2 cellular contexts compared by ENCODE assay signal in genomic region chr6:46062991-46063390, GRCh38.
TF ChIP-seq lines count a peak whose summit lies in the region.

No MANE protein-coding gene starts in this region.

TF ChIP-seq in liver, 16 proteins besides CTCF, POLR2A, EP300 and RAD21 (continued from another document):
- TF ChIP-seq YY1 (IDR thresholded peaks at IDR 0.05) (no peak), EGR1 (IDR thresholded peaks at IDR 0.05; ENCODE audit: low read depth in 2 of 2) (no peak), HNF4A (conservative IDR thresholded peaks at IDR 0.05) (no peak), GABPA (IDR thresholded peaks at IDR 0.05 in 1 of 2, conservative IDR thresholded peaks at IDR 0.05 in 1 of 2) (no peak), NR2F2 (IDR thresholded peaks at IDR 0.05) (no peak), RXRA (IDR thresholded peaks at IDR 0.05) (no peak), HNF4G (IDR thresholded peaks at IDR 0.05) (no peak), ZBTB33 (IDR thresholded peaks at IDR 0.05) (no peak), MAX (IDR thresholded peaks at IDR 0.05) (no peak), TAF1 (conservative IDR thresholded peaks at IDR 0.05) (no peak), JUND (IDR thresholded peaks at IDR 0.05) (no peak), SP1 (IDR thresholded peaks at IDR 0.05) (no peak), REST (IDR thresholded peaks at IDR 0.05) (no peak), FOXA1 (IDR thresholded peaks at IDR 0.05) (no peak)
TF ChIP-seq in liver: peak in this region for 0.

TF ChIP-seq in HepG2, 621 proteins besides CTCF, POLR2A, EP300 and RAD21 (continued from another document):
- no peak for TF ChIP-seq PRDM10 (CRISPR knock-in tag; IDR thresholded peaks at IDR 0.05; ENCODE audit: low read depth)
- no peak for TF ChIP-seq SMC3 (IDR thresholded peaks at IDR 0.05; ENCODE audit: low read length)
- no peak for TF ChIP-seq ZNF337 (CRISPR knock-in tag; IDR thresholded peaks at IDR 0.05; ENCODE audit: borderline replicate concordance, low read depth)
- no peak for TF ChIP-seq BORCS8-MEF2B (CRISPR knock-in tag; IDR thresholded peaks at IDR 0.05)
- TF ChIP-seq GLI4 (CRISPR knock-in tag; IDR thresholded peaks at IDR 0.05; ENCODE audit: borderline replicate concordance): no peak
- no peak for TF ChIP-seq STAT6 (CRISPR knock-in tag; IDR thresholded peaks at IDR 0.05; ENCODE audit: borderline replicate concordance)
- TF ChIP-seq KLF12 (CRISPR knock-in tag; IDR thresholded peaks at IDR 0.05; ENCODE audit: borderline replicate concordance): no peak
- TF ChIP-seq LBX2 (CRISPR knock-in tag; IDR thresholded peaks at IDR 0.05; ENCODE audit: borderline replicate concordance): no peak
- TF ChIP-seq TRIM24 (CRISPR knock-in tag; IDR thresholded peaks at IDR 0.05): no peak
- TF ChIP-seq HINFP (CRISPR knock-in tag; IDR thresholded peaks at IDR 0.05; ENCODE audit: low read depth): no peak
- TF ChIP-seq NFKB2 (CRISPR knock-in tag; IDR thresholded peaks at IDR 0.05; ENCODE audit: borderline replicate concordance): no peak
